ENCODE assay signal across 9 cellular contexts in genomic region chr3:42229942-42230688, GRCh38. TPM values are rescaled to one million over a fixed set of nuclear protein-coding genes. Genes with fewer than 3 reads are reported as not detected.
DNase-seq lines count a peak whose midpoint lies in the region; ATAC-seq and TF ChIP-seq lines count a peak whose summit lies in the region.
"Had no signal": no experiment of that assay in that cellular context is flagged by ENCODE, and none has a peak within 500 bp of the region (broad histone marks: within the 10 kb centered on the region; RNA-seq: fewer than 3 reads in every experiment).

No MANE protein-coding gene starts in this region.

- no peaks in the 10 kb centered on the region for H3K27me3 ChIP-seq in GM23338 (ENCODE audit: insufficient read depth)
- H3K27me3 ChIP-seq in fibroblast of lung (ENCODE audit: control insufficient read depth, insufficient read depth, low read length): peaks cover 2% of the 10 kb centered on the region
- no peaks in the 10 kb centered on the region for H3K27me3 ChIP-seq in ovary

- DNase-seq in AG08396 (ENCODE audit: low spot score) (peak; percentile 69), GM23338 (ENCODE audit: low spot score) (peak; percentile 86), RWPE1 (ENCODE audit: low spot score) (peak; percentile 49), fibroblast of lung (ENCODE audit: low read depth in 2 of 2) (peak; percentile 43 to 71), retina (peak; percentile 68), ovary (no peak)
- no peak for DNase-seq in activated CD8-positive, alpha-beta memory T cell treated with anti-CD3 and anti-CD28 coated beads, Interleukin-2, amount 50 U/mL, for 48 hours

- peak; percentile 75 to 78 for TF ChIP-seq CTCF in GM23338 (conservative IDR thresholded peaks at IDR 0.05; ENCODE audit: low read depth in 2 of 2)
- TF ChIP-seq CTCF in RWPE1 (conservative IDR thresholded peaks at IDR 0.05; ENCODE audit: low read depth): peak; percentile 55
- TF ChIP-seq CTCF in fibroblast of lung (conservative IDR thresholded peaks at IDR 0.05 in 1 of 2, IDR thresholded peaks at IDR 0.05 in 1 of 2; ENCODE audit: low read depth in 1 of 2, low read length in 2 of 2): peak; percentile 60 to 67
- TF ChIP-seq CTCF in ovary (IDR thresholded peaks at IDR 0.05): peak in 1 of 3 donors; percentile 19

- H3K9me3 ChIP-seq in fibroblast of lung (ENCODE audit: control insufficient read depth, insufficient read depth, low read depth, low read length): no peaks in the 10 kb centered on the region
- H3K9me3 ChIP-seq in ovary: no peaks in the 10 kb centered on the region

- no peak overlapping the region for H3K27ac Mint-ChIP-seq in GM23338

- no peak overlapping the region for H3K27ac ChIP-seq in GM23338 (ENCODE audit: low read depth)
- no peak overlapping the region for H3K27ac ChIP-seq in RWPE1
- no peak overlapping the region for H3K27ac ChIP-seq in fibroblast of lung (ENCODE audit: insufficient read depth, low read length)
- H3K27ac ChIP-seq in ovary: no peak overlapping the region

- TF ChIP-seq POLR2A in ovary (IDR thresholded peaks at IDR 0.05): no peak

- H3K4me1 ChIP-seq in GM23338 (ENCODE audit: insufficient read depth) (no peaks in the 10 kb centered on the region; the same call in 1 of the 2 replicates), fibroblast of lung (ENCODE audit: control insufficient read depth, extremely low read depth, insufficient read depth, low read length) (peaks cover under 1% of the 10 kb centered on the region), ovary (ENCODE audit: insufficient read depth) (no peaks in the 10 kb centered on the region)

- CTCF ChIA-PET in RWPE1 (lab: Yijun Ruan, JAX): interaction anchor here (0.6 to 1.1 kb wide), 4 partner anchors 15 to 213 kb away, joined by 3 to 11 read pairs (median 4); no protein-coding TSS in a partner anchor

- no peaks in the 10 kb centered on the region for H3K79me2 ChIP-seq in GM23338 (replicated peaks; ENCODE audit: insufficient read depth)
- no peaks in the 10 kb centered on the region for H3K79me2 ChIP-seq in fibroblast of lung (ENCODE audit: control insufficient read depth, insufficient read depth, low read length)

- no peaks in the 10 kb centered on the region for H3F3A ChIP-seq in GM23338 (replicated peaks; ENCODE audit: low read depth)

- H3K4me2 ChIP-seq in GM23338: no peak overlapping the region
- no peak overlapping the region for H3K4me2 ChIP-seq in fibroblast of lung (ENCODE audit: extremely low read depth, insufficient read depth, low read length)

- no peak overlapping the region for H3K4me3 Mint-ChIP-seq in GM23338

- H3K4me1 Mint-ChIP-seq in GM23338: 0 out of 3 replicates have a peak, but pooled peaks cover 3% of the 10 kb centered on the region

- intact Hi-C loops in ovary (cut with DNase I): loop anchor here in 1 of 4 donors (5.0 kb wide), 1 partner anchor 212 kb away; no protein-coding TSS in a partner anchor

- H3K9ac ChIP-seq in fibroblast of lung (ENCODE audit: insufficient read depth, low read length): no peak overlapping the region

- ATAC-seq in GM23338 (peak; percentile 78), HG02798 (IDR thresholded peaks at IDR 0.05; ENCODE audit: poor library complexity, unreplicated experiment) (no peak)

- TF ChIP-seq EP300 in ovary (IDR thresholded peaks at IDR 0.05): no peak

- 0 out of 2 replicates have a peak, but pooled peaks cover 4% of the 10 kb centered on the region for H3K9me2 ChIP-seq in GM23338 (ENCODE audit: insufficient read depth)

- POLR2A ChIA-PET in RWPE1 (lab: Yijun Ruan, JAX; ENCODE audit: low non-redundant PET): no interaction called here

- peaks cover 6% of the 10 kb centered on the region for H3K27me3 Mint-ChIP-seq in GM23338 (ENCODE audit: insufficient read depth, low read depth, poor library complexity)

- peak overlapping the region; percentile 80; the same call in 1 of the 2 replicates for H2AFZ ChIP-seq in GM23338
- H2AFZ ChIP-seq in fibroblast of lung (ENCODE audit: low read length): no peak overlapping the region

- 27 to 33% (median 30%) methylated on average over 14 of the region's 14 CpGs for WGBS in ovary, 3 donors

- H3K36me3 ChIP-seq in GM23338 (ENCODE audit: insufficient read depth): no peaks in the 10 kb centered on the region
- no peaks in the 10 kb centered on the region for H3K36me3 ChIP-seq in fibroblast of lung (ENCODE audit: control insufficient read depth, insufficient read depth, low read length)
- H3K36me3 ChIP-seq in ovary: no peaks in the 10 kb centered on the region

- H3K4me3 ChIP-seq in GM23338: no peak overlapping the region
- H3K4me3 ChIP-seq in fibroblast of lung (replicated peaks in 1 of 4; ENCODE audit: control extremely low read depth in 1 of 4, insufficient read depth in 1 of 4, low read depth in 3 of 4, low read length in 4 of 4): peak overlapping the region in 1 of 4 experiments; percentile 37
- no peak overlapping the region for H3K4me3 ChIP-seq in ovary

- H3K36me3 Mint-ChIP-seq in GM23338 (ENCODE audit: low read depth): peaks cover 3% of the 10 kb centered on the region; the same call in 1 of the 3 replicates

- H3K9me3 Mint-ChIP-seq in GM23338: no peaks in the 10 kb centered on the region; the same call in 2 of the 3 replicates

- H4K20me1 ChIP-seq in GM23338 (replicated peaks; ENCODE audit: insufficient read depth) (no peaks in the 10 kb centered on the region), fibroblast of lung (ENCODE audit: control insufficient read depth, extremely low read depth, insufficient read depth, low read length) (no peaks in the 10 kb centered on the region)

TF ChIP-seq in GM23338, 12 proteins besides CTCF, POLR2A, EP300 and RAD21 (continues in another document):
- TF ChIP-seq NANOG (IDR thresholded peaks at IDR 0.05; ENCODE audit: borderline replicate concordance) (no peak), REST (IDR thresholded peaks at IDR 0.05; ENCODE audit: unreplicated experiment) (no peak), EZH2 (IDR thresholded peaks at IDR 0.05; ENCODE audit: low read depth, unreplicated experiment) (no peak), ZNF114 (CRISPR knock-in tag; IDR thresholded peaks at IDR 0.05) (no peak), EZH2phosphoT487 (IDR thresholded peaks at IDR 0.05; ENCODE audit: unreplicated experiment) (no peak), CREB1 (CRISPR knock-in tag; IDR thresholded peaks at IDR 0.05; ENCODE audit: low read depth) (no peak), STAT1 (IDR thresholded peaks at IDR 0.05; ENCODE audit: unreplicated experiment) (no peak), ETS1 (IDR thresholded peaks at IDR 0.05) (no peak), POLR2AphosphoS5 (IDR thresholded peaks at IDR 0.05; ENCODE audit: low read depth) (no peak)

RNA-seq across cellular contexts. Expression of gene CCK, which starts 35.9 kb away (rescaled TPM):
- 1.0 and 4.2 TPM in 2 replicates for total RNA-seq in GM23338 (2014; rRNA removed; shearing (Covaris generic))
- 3.1 and 3.3 TPM in 2 replicates for polyA plus RNA-seq in GM23338 (2016; fragmentation: Nextera tagmentation; extraction: Ambion mirVana)
- total RNA-seq in fibroblast of lung: 0.33 and 1.0 TPM in 2 replicates
- 0.33 and 2.8 TPM in 2 replicates for polyA plus RNA-seq in fibroblast of lung
- polyA plus RNA-seq in fibroblast of lung (2012): 4.0 TPM in 1 of 2 replicates, not detected in the other
- 5.9 TPM in 1 of 2 replicates, not detected in the other for polyA minus RNA-seq in fibroblast of lung (ENCODE audit: low replicate concordance)
- not detected for total RNA-seq in ovary
- not detected for polyA plus RNA-seq in ovary
- total RNA-seq: urinary bladder had no signal
- polyA plus RNA-seq: urinary bladder had no signal

Comparison
In these comparisons a context has a peak if more than half of its experiments do, and no peak if none do; other contexts are left out.
1. DNase-seq: peak in AG08396 (single experiment), GM23338 (single experiment), RWPE1 (single experiment), fibroblast of lung (2 of 2) and retina (single experiment); none in ovary (0 of 5) and activated CD8-positive, alpha-beta memory T cell treated with anti-CD3 and anti-CD28 coated beads, Interleukin-2, amount 50 U/mL, for 48 hours (single experiment).